9 cellular contexts compared by ENCODE assay signal in genomic region chr9:128078504-128079434, GRCh38. TPM values are rescaled to one million over a fixed set of nuclear protein-coding genes. Genes with fewer than 3 reads are reported as not detected.
DNase-seq lines count a peak whose midpoint lies in the region; ATAC-seq and TF ChIP-seq lines count a peak whose summit lies in the region.
"Had no signal": no experiment of that assay in that cellular context is flagged by ENCODE, and none has a peak within 500 bp of the region (broad histone marks: within the 10 kb centered on the region; RNA-seq: fewer than 3 reads in every experiment).

No MANE protein-coding gene starts in this region.

- peak overlapping the region; percentile 67 for H3K27ac Mint-ChIP-seq in CD8-positive, alpha-beta T cell
- peak overlapping the region; percentile 58 for H3K27ac Mint-ChIP-seq in MCF 10A (ENCODE audit: low read depth, unreplicated experiment)

- H3K27ac ChIP-seq in CD8-positive, alpha-beta T cell (ENCODE audit: low read depth, low read length), result no peak overlapping the region
- no peak overlapping the region for H3K27ac ChIP-seq in tibial artery

- no peak overlapping the region for H3K4me3 ChIP-seq in CD8-positive, alpha-beta T cell (ENCODE audit: low read depth, low read length)
- no peak overlapping the region for H3K4me3 ChIP-seq in mucosa of stomach (ENCODE audit: low read length)
- no peak overlapping the region for H3K4me3 ChIP-seq in tibial artery

- H3K9me3 Mint-ChIP-seq in CD8-positive, alpha-beta T cell, result no peaks in the 10 kb centered on the region
- no peaks in the 10 kb centered on the region for H3K9me3 Mint-ChIP-seq in MCF 10A (ENCODE audit: unreplicated experiment)

- BruUV-seq in MCF 10A (replicated peaks; lab: Mats Ljungman, UMichigan), result no TSS peak

- H3K9me3 ChIP-seq in CD8-positive, alpha-beta T cell (ENCODE audit: low read length), result no peaks in the 10 kb centered on the region
- no peaks in the 10 kb centered on the region for H3K9me3 ChIP-seq in mucosa of stomach (ENCODE audit: control insufficient read depth, low read length)
- no peaks in the 10 kb centered on the region for H3K9me3 ChIP-seq in tibial artery

- no peak for TF ChIP-seq CTCF in CD8-positive, alpha-beta T cell (IDR thresholded peaks at IDR 0.05)
- TF ChIP-seq CTCF in MCF 10A (IDR thresholded peaks at IDR 0.05; ENCODE audit: unreplicated experiment) (no peak), tibial artery (IDR thresholded peaks at IDR 0.05) (no peak)

- intact Hi-C loops in CD8-positive, alpha-beta T cell (cut with DNase I, micrococcal nuclease), result loop anchor here in 1 of 2 experiments (10.0 kb wide), 1 partner anchor 834 kb away; no protein-coding TSS in a partner anchor
- intact Hi-C loops in MCF 10A (cut with micrococcal nuclease), result no loop called here
- intact Hi-C loops in posterior vena cava (cut with DNase I), result no loop called here
- intact Hi-C loops in tibial artery (cut with DNase I; ENCODE audit: low total_unique reads), result no loop called here

- peaks cover 19% of the 10 kb centered on the region for H3K4me1 ChIP-seq in CD8-positive, alpha-beta T cell (ENCODE audit: insufficient read depth, low read length)
- H3K4me1 ChIP-seq in mucosa of stomach (ENCODE audit: control insufficient read depth, insufficient read depth, low read length) (peaks cover 41% of the 10 kb centered on the region), tibial artery (peaks cover 0 to 57% (median 21%) of the 10 kb centered on the region in 4 donors)

- H3K36me3 ChIP-seq in CD8-positive, alpha-beta T cell (ENCODE audit: insufficient read depth, low read length), result no peaks in the 10 kb centered on the region
- no peaks in the 10 kb centered on the region for H3K36me3 ChIP-seq in mucosa of stomach (ENCODE audit: control insufficient read depth, insufficient read depth, low read length)
- H3K36me3 ChIP-seq in tibial artery, result no peaks in the 10 kb centered on the region

- H3K9ac ChIP-seq in mucosa of stomach (ENCODE audit: low read length), result peak overlapping the region; percentile 19

- DNase-seq in CD8-positive, alpha-beta T cell, result no peak
- peak; percentile 71 for DNase-seq in NCI-H2029 (lab: John Stamatoyannopoulos, UW)
- peak; percentile 56 for DNase-seq in MCF 10A (ENCODE audit: unreplicated experiment)
- DNase-seq in posterior vena cava (ENCODE audit: low spot score), result no peak
- DNase-seq in tibial artery, result no peak
- DNase-seq in NCI-H526 (lab: John Stamatoyannopoulos, UW), result no peak
- DNase-seq: NCI-H82 had no signal

- H3K27me3 Mint-ChIP-seq in CD8-positive, alpha-beta T cell (ENCODE audit: low read depth), result no peaks in the 10 kb centered on the region
- no peaks in the 10 kb centered on the region for H3K27me3 Mint-ChIP-seq in MCF 10A (ENCODE audit: insufficient read depth, unreplicated experiment)

- no peak for ATAC-seq in CD8-positive, alpha-beta T cell
- ATAC-seq in GM18517 (IDR thresholded peaks at IDR 0.05; ENCODE audit: unreplicated experiment), result no peak

- H3K36me3 Mint-ChIP-seq in CD8-positive, alpha-beta T cell, result peaks cover 33% of the 10 kb centered on the region
- no peaks in the 10 kb centered on the region for H3K36me3 Mint-ChIP-seq in MCF 10A (ENCODE audit: insufficient read depth, unreplicated experiment)

- no peaks in the 10 kb centered on the region for H3K27me3 ChIP-seq in CD8-positive, alpha-beta T cell (ENCODE audit: insufficient read depth, low read length)
- no peaks in the 10 kb centered on the region for H3K27me3 ChIP-seq in mucosa of stomach (ENCODE audit: control insufficient read depth, insufficient read depth, low read length)
- H3K27me3 ChIP-seq in tibial artery, result no peaks in the 10 kb centered on the region

- POLR2A ChIA-PET in CD8-positive, alpha-beta T cell (lab: Charles Lee), result interaction anchor here (0.9 kb wide), 1 partner anchor 53 kb away, joined by 3 read pairs; no protein-coding TSS in a partner anchor
- POLR2A ChIA-PET in MCF 10A (lab: Yijun Ruan, JAX), result interaction anchor here (0.6 to 5.3 kb wide), 7 partner anchors 9 to 158 kb away, joined by 3 to 36 read pairs (median 5); partner anchors contain the start of genes NAIF1 and SLC25A25

- peaks cover 47% of the 10 kb centered on the region for H3K4me1 Mint-ChIP-seq in CD8-positive, alpha-beta T cell (ENCODE audit: low read depth)
- peaks cover 26% of the 10 kb centered on the region for H3K4me1 Mint-ChIP-seq in MCF 10A (ENCODE audit: insufficient read depth, unreplicated experiment)

- CTCF ChIA-PET in CD8-positive, alpha-beta T cell (lab: Charles Lee), result interaction anchor here (0.6 to 4.0 kb wide), 9 partner anchors 9 to 180 kb away, joined by 3 to 17 read pairs (median 7); no protein-coding TSS in a partner anchor
- CTCF ChIA-PET in MCF 10A (lab: Yijun Ruan, JAX), result interaction anchor here (0.6 to 5.6 kb wide), 7 partner anchors 9 to 169 kb away, joined by 3 to 32 read pairs (median 3); no protein-coding TSS in a partner anchor

- peak overlapping the region; percentile 12 for H3K4me3 Mint-ChIP-seq in CD8-positive, alpha-beta T cell
- H3K4me3 Mint-ChIP-seq in MCF 10A (ENCODE audit: unreplicated experiment), result no peak overlapping the region

RNA-seq across cellular contexts. Expression of gene SLC25A25, which starts 10.7 kb away (rescaled TPM):
- 10 to 100 TPM; 12.1 to 12.2 TPM for total RNA-seq in CD8-positive, alpha-beta T cell
- total RNA-seq in MCF 10A (2022) (11.1 and 15.5 TPM in 2 replicates), posterior vena cava (10 to 100 TPM; 22.9 to 35.2 TPM)

RNA-seq across cellular contexts. Expression of gene NAIF1, which starts 11.6 kb away (rescaled TPM):
- 10 to 100 TPM; 14.4 to 15.0 TPM for total RNA-seq in CD8-positive, alpha-beta T cell
- 15.8 and 17.1 TPM in 2 replicates for total RNA-seq in MCF 10A (2022)
- 1 to 10 TPM; 6.0 to 7.1 TPM for total RNA-seq in posterior vena cava

RNA-seq across cellular contexts. Expression of gene PTGES2, which starts 48.8 kb away (rescaled TPM):
- total RNA-seq in CD8-positive, alpha-beta T cell, result 10 to 100 TPM; 38.8 to 44.6 TPM
- total RNA-seq in MCF 10A (2022) (114 and 130 TPM in 2 replicates), posterior vena cava (10 to 100 TPM; 38.6 to 38.9 TPM)

Comparison
In these comparisons a context has a peak if more than half of its experiments do, and no peak if none do; other contexts are left out.
1. DNase-seq: peak in NCI-H2029 (single experiment) and MCF 10A (single experiment); none in CD8-positive, alpha-beta T cell (0 of 7), posterior vena cava (single experiment), tibial artery (0 of 2) and NCI-H526 (0 of 2).